17 cellular contexts compared by ENCODE assay signal in genomic region chr2:186307871-186308270, GRCh38.
DNase-seq lines count a peak whose midpoint lies in the region; ATAC-seq and TF ChIP-seq lines count a peak whose summit lies in the region.
"Had no signal": no experiment of that assay in that cellular context is flagged by ENCODE, and none has a peak within 500 bp of the region (broad histone marks: within the 10 kb centered on the region; RNA-seq: fewer than 3 reads in every experiment).

No MANE protein-coding gene starts in this region.

- intact Hi-C loops in mammary epithelial cell (cut with micrococcal nuclease): no loop called here

- H3K27me3 ChIP-seq in mammary epithelial cell (ENCODE audit: insufficient read depth, low read length): no peaks in the 10 kb centered on the region
- H3K27me3 ChIP-seq: brain microvascular endothelial cell, upper lobe of left lung had no signal

- no peaks in the 10 kb centered on the region for H3K27me3 Mint-ChIP-seq in osteocyte (ENCODE audit: unreplicated experiment)
- H3K27me3 Mint-ChIP-seq: activated CD4-positive, alpha-beta memory T cell treated with anti-CD3 and anti-CD28 coated beads, Interleukin-2, amount 10 ng/mL, durations not matched to agents 7 days and 5 days had no signal

- TF ChIP-seq CTCF in mammary epithelial cell (conservative IDR thresholded peaks at IDR 0.05 in 1 of 2, IDR thresholded peaks at IDR 0.05 in 1 of 2; ENCODE audit: extremely low read depth in 1 of 2, insufficient read depth in 1 of 2, low read depth in 1 of 2, low read length in 2 of 2) (no peak), osteocyte (IDR thresholded peaks at IDR 0.05) (no peak)

- no peaks in the 10 kb centered on the region for H4K20me1 ChIP-seq in mammary epithelial cell (ENCODE audit: insufficient read depth, low read length)

- H3K4me3 Mint-ChIP-seq in osteocyte (ENCODE audit: unreplicated experiment): no peak overlapping the region
- H3K4me3 Mint-ChIP-seq: activated CD4-positive, alpha-beta memory T cell treated with anti-CD3 and anti-CD28 coated beads, Interleukin-2, amount 10 ng/mL, durations not matched to agents 7 days and 5 days had no signal

- no peak overlapping the region for H3K9ac ChIP-seq in mammary epithelial cell (ENCODE audit: insufficient read depth, low read length)

- H3K79me2 ChIP-seq in mammary epithelial cell (ENCODE audit: insufficient read depth, low read length): no peaks in the 10 kb centered on the region

- no peak overlapping the region for H3K4me2 ChIP-seq in mammary epithelial cell (ENCODE audit: insufficient read depth, low read depth, low read length)

- peak; percentile 71 for ATAC-seq in GM19438 (IDR thresholded peaks at IDR 0.05; ENCODE audit: low read depth, unreplicated experiment)
- peak; percentile 64 for ATAC-seq in HG03025 (IDR thresholded peaks at IDR 0.05; ENCODE audit: low FRiP score, unreplicated experiment)
- no peak for ATAC-seq in HG03521 (IDR thresholded peaks at IDR 0.05; ENCODE audit: unreplicated experiment)
- ATAC-seq in HG03039 (IDR thresholded peaks at IDR 0.05; ENCODE audit: unreplicated experiment): no peak

- DNase-seq in DMS53 treated with DMSO at 0.1 percent for 48 hours (lab: John Stamatoyannopoulos, UW; ENCODE audit: unreplicated experiment) (peak; percentile 47), mammary epithelial cell (peak; percentile 9), osteocyte (ENCODE audit: extremely low spot score, unreplicated experiment) (no peak)
- DNase-seq in activated CD4-positive, alpha-beta T cell treated with anti-CD3 and anti-CD28 coated beads for 1 hour: no peak
- DNase-seq: activated CD4-positive, alpha-beta memory T cell treated with anti-CD3 and anti-CD28 coated beads, Interleukin-2, amount 10 ng/mL, durations not matched to agents 7 days and 5 days; activated effector memory CD4-positive, alpha-beta T cell treated with Interleukin-2 at 50 U/mL for 16 hours; brain microvascular endothelial cell; DMS153; effector CD8-positive, alpha-beta T cell; NCI-H1105 treated with DMSO at 0.1 percent for 48 hours; NCI-H510A; upper lobe of left lung had no signal

- in situ Hi-C loops in mammary epithelial cell (cut with MboI; ENCODE audit: low sequenced_read_pairs in 2 of 2): no loop called here

- BruUV-seq in mammary epithelial cell (replicated peaks; lab: Mats Ljungman, UMichigan): no TSS peak

- H3K4me1 ChIP-seq in mammary epithelial cell (ENCODE audit: insufficient read depth, low read length): peaks cover 3% of the 10 kb centered on the region
- H3K4me1 ChIP-seq: upper lobe of left lung had no signal

- no peak overlapping the region for H3K27ac ChIP-seq in mammary epithelial cell (ENCODE audit: insufficient read depth, low read depth, low read length)
- H3K27ac ChIP-seq: brain microvascular endothelial cell, RWPE1, upper lobe of left lung had no signal

- CTCF ChIA-PET in mammary epithelial cell (lab: Charles Lee; ENCODE audit: low non-redundant PET): no interaction called here

- no peaks in the 10 kb centered on the region for H3K9me3 ChIP-seq in mammary epithelial cell (replicated peaks; ENCODE audit: insufficient read depth, low read length)

- H3K36me3 ChIP-seq in mammary epithelial cell (ENCODE audit: insufficient read depth, low read length): no peaks in the 10 kb centered on the region
- H3K36me3 ChIP-seq: brain microvascular endothelial cell, upper lobe of left lung had no signal

- H3K27ac Mint-ChIP-seq in osteocyte (ENCODE audit: unreplicated experiment): no peak overlapping the region
- H3K27ac Mint-ChIP-seq: activated CD4-positive, alpha-beta memory T cell treated with anti-CD3 and anti-CD28 coated beads, Interleukin-2, amount 10 ng/mL, durations not matched to agents 7 days and 5 days had no signal

- H3K9me3 Mint-ChIP-seq in osteocyte (ENCODE audit: unreplicated experiment): peaks cover 17% of the 10 kb centered on the region

- no peak overlapping the region for H2AFZ ChIP-seq in mammary epithelial cell (ENCODE audit: low read depth, low read length)

- dilution Hi-C loops in mammary epithelial cell (cut with HindIII; ENCODE audit: low sequenced_read_pairs): no loop called here

- H3K4me1 Mint-ChIP-seq in osteocyte (ENCODE audit: unreplicated experiment): no peaks in the 10 kb centered on the region
- H3K4me1 Mint-ChIP-seq: activated CD4-positive, alpha-beta memory T cell treated with anti-CD3 and anti-CD28 coated beads, Interleukin-2, amount 10 ng/mL, durations not matched to agents 7 days and 5 days had no signal

- H3K36me3 Mint-ChIP-seq in osteocyte (ENCODE audit: unreplicated experiment): peaks cover 2% of the 10 kb centered on the region

- no peak overlapping the region for H3K4me3 ChIP-seq in mammary epithelial cell (replicated peaks in 1 of 3; ENCODE audit: insufficient read depth in 1 of 3, low read depth in 2 of 3, low read length in 3 of 3)
- H3K4me3 ChIP-seq: upper lobe of left lung had no signal

Comparison
In these comparisons a context has a peak if more than half of its experiments do, and no peak if none do; other contexts are left out.
1. DNase-seq: peak in DMS53 treated with DMSO at 0.1 percent for 48 hours (single experiment) and mammary epithelial cell (single experiment); none in activated CD4-positive, alpha-beta T cell treated with anti-CD3 and anti-CD28 coated beads for 1 hour (single experiment) and osteocyte (single experiment).
2. ATAC-seq: peak in GM19438 (single experiment) and HG03025 (single experiment); none in HG03521 (single experiment) and HG03039 (single experiment).